In genomic region chr2:181876614-181877063, GRCh38 we compare ENCODE assay signal across 12 cellular contexts. TPM values are rescaled to one million over a fixed set of nuclear protein-coding genes. Genes with fewer than 3 reads are reported as not detected.
DNase-seq lines count a peak whose midpoint lies in the region; ATAC-seq and TF ChIP-seq lines count a peak whose summit lies in the region.
"Had no signal": no experiment of that assay in that cellular context is flagged by ENCODE, and none has a peak within 500 bp of the region (broad histone marks: within the 10 kb centered on the region; RNA-seq: fewer than 3 reads in every experiment).

No MANE protein-coding gene starts in this region.

- TF ChIP-seq POLR2A in stomach (IDR thresholded peaks at IDR 0.05) = no peak

- TF ChIP-seq CTCF in fibroblast of pulmonary artery (IDR thresholded peaks at IDR 0.05; ENCODE audit: low read length, missing control alignments) (no peak), stomach (IDR thresholded peaks at IDR 0.05) (no peak)

- no peaks in the 10 kb centered on the region for H3K9me3 ChIP-seq in stomach

- TF ChIP-seq EP300 in stomach (IDR thresholded peaks at IDR 0.05) = no peak

- intact Hi-C loops in stomach (cut with DNase I; ENCODE audit: low total_unique reads) = no loop called here

- WGBS in stomach, 5 donors = 17 to 41% (median 37%) methylated on average over 2 of the region's 2 CpGs

- H3K4me1 ChIP-seq in stomach = peaks cover 0 to 12% (median 7%) of the 10 kb centered on the region in 4 donors

- DNase-seq in DMS53 (lab: John Stamatoyannopoulos, UW) (peak; percentile 22), DMS53 treated with DMSO at 0.1 percent for 48 hours (lab: John Stamatoyannopoulos, UW; ENCODE audit: unreplicated experiment) (no peak), RKO (ENCODE audit: low spot score) (peak; percentile 78), fibroblast of pulmonary artery (ENCODE audit: low read depth) (peak; percentile 38), stomach (no peak), C1 segment of cervical spinal cord (lab: John Stamatoyannopoulos, UW) (no peak), NCI-H2029 (lab: John Stamatoyannopoulos, UW) (no peak)
- DNase-seq: activated T-cell treated with anti-CD3 and anti-CD28 coated beads, Interleukin-2, amount 50 U/mL, for 48 hours; NCI-H510A treated with DMSO at 0.1 percent for 48 hours; stimulated activated CD4-positive, alpha-beta T cell treated with anti-CD3 and anti-CD28 coated beads, Interleukin-2, amount 100 ng/mL, for 24 hours had no signal

- H3K27me3 ChIP-seq in stomach = no peaks in the 10 kb centered on the region

- ATAC-seq in GM21447 (IDR thresholded peaks at IDR 0.05; ENCODE audit: unreplicated experiment) = no peak

- peak overlapping the region in 3 of 5 donors; percentile 5 to 36 (median 34) for H3K27ac ChIP-seq in stomach
- H3K27ac ChIP-seq: 22Rv1 had no signal

- H3K4me3 ChIP-seq in fibroblast of pulmonary artery (replicated peaks; ENCODE audit: low read depth, low read length) = no peak overlapping the region
- no peak overlapping the region for H3K4me3 ChIP-seq in stomach

- H3K36me3 ChIP-seq in stomach = no peaks in the 10 kb centered on the region

RNA-seq across cellular contexts. Expression of gene ITPRID2, which starts 14.9 kb away (rescaled TPM):
- total RNA-seq in stomach = 100 to 1,000 TPM in 4 of 5 donors, 10 to 100 TPM in 1; 53.1 to 222 (median 146) TPM
- polyA plus RNA-seq in stomach = 10 to 100 TPM; 19.4 to 62.9 (median 37.6) TPM

Comparison
In these comparisons a context has a peak if more than half of its experiments do, and no peak if none do; other contexts are left out.
1. DNase-seq: peak in DMS53 (single experiment), RKO (single experiment) and fibroblast of pulmonary artery (single experiment); none in DMS53 treated with DMSO at 0.1 percent for 48 hours (single experiment), stomach (single experiment), C1 segment of cervical spinal cord (0 of 14) and NCI-H2029 (single experiment).